Comparison of ENCODE assay signal across 29 cellular contexts in genomic region chr5:139148986-139149385, GRCh38. TPM values are rescaled to one million over a fixed set of nuclear protein-coding genes. Genes with fewer than 3 reads are reported as not detected.
DNase-seq lines count a peak whose midpoint lies in the region; ATAC-seq, FAIRE-seq and TF ChIP-seq lines count a peak whose summit lies in the region.
"Had no signal": no experiment of that assay in that cellular context is flagged by ENCODE, and none has a peak within 500 bp of the region (broad histone marks: within the 10 kb centered on the region; RNA-seq: fewer than 3 reads in every experiment).

No MANE protein-coding gene starts in this region.

- TF ChIP-seq EP300 in sigmoid colon (IDR thresholded peaks at IDR 0.05) (no peak), ovary (IDR thresholded peaks at IDR 0.05) (no peak)

- TF ChIP-seq POLR2A in sigmoid colon (IDR thresholded peaks at IDR 0.05) (no peak), ovary (IDR thresholded peaks at IDR 0.05) (no peak)

- peaks cover 53% of the 10 kb centered on the region for H3K4me1 ChIP-seq in left ventricle myocardium inferior
- H3K4me1 ChIP-seq in sigmoid colon, result peaks cover 0 to 45% (median 44%) of the 10 kb centered on the region in 4 donors
- peaks cover 32% of the 10 kb centered on the region for H3K4me1 ChIP-seq in ovary (ENCODE audit: insufficient read depth)

- H3K27me3 ChIP-seq in left ventricle myocardium inferior (ENCODE audit: low read depth), result no peaks in the 10 kb centered on the region
- H3K27me3 ChIP-seq in bronchial epithelial cell (ENCODE audit: control insufficient read depth, insufficient read depth, low read length), result no peaks in the 10 kb centered on the region
- no peaks in the 10 kb centered on the region for H3K27me3 ChIP-seq in sigmoid colon
- no peaks in the 10 kb centered on the region for H3K27me3 ChIP-seq in ovary
- H3K27me3 ChIP-seq: cardiac muscle cell, gastrocnemius medialis, neural progenitor cell had no signal

- intact Hi-C loops in left ventricle myocardium inferior (cut with micrococcal nuclease), result no loop called here
- intact Hi-C loops in left ventricle myocardium superior (cut with micrococcal nuclease), result no loop called here
- intact Hi-C loops in sigmoid colon (cut with DNase I), result no loop called here
- intact Hi-C loops in ovary (cut with DNase I), result no loop called here

- no peaks in the 10 kb centered on the region for H3K36me3 ChIP-seq in left ventricle myocardium inferior
- H3K36me3 ChIP-seq in bronchial epithelial cell (ENCODE audit: control insufficient read depth, insufficient read depth, low read length), result no peaks in the 10 kb centered on the region
- no peaks in the 10 kb centered on the region for H3K36me3 ChIP-seq in sigmoid colon
- H3K36me3 ChIP-seq in ovary, result no peaks in the 10 kb centered on the region
- H3K36me3 ChIP-seq: cardiac muscle cell, gastrocnemius medialis, neural progenitor cell had no signal

- no peak overlapping the region for H3K4me3 ChIP-seq in left ventricle myocardium inferior
- no peak overlapping the region for H3K4me3 ChIP-seq in bronchial epithelial cell (ENCODE audit: low read depth, low read length)
- no peak overlapping the region for H3K4me3 ChIP-seq in sigmoid colon
- H3K4me3 ChIP-seq in ovary, result no peak overlapping the region
- H3K4me3 ChIP-seq: cardiac muscle cell, gastrocnemius medialis, neural progenitor cell had no signal

- H3K9me3 ChIP-seq in left ventricle myocardium inferior (replicated peaks), result no peaks in the 10 kb centered on the region
- H3K9me3 ChIP-seq in sigmoid colon, result no peaks in the 10 kb centered on the region
- H3K9me3 ChIP-seq in ovary, result no peaks in the 10 kb centered on the region
- H3K9me3 ChIP-seq: gastrocnemius medialis had no signal

- no peak for FAIRE-seq in bronchial epithelial cell (lab: Jason Lieb, UNC)

- DNase-seq in left ventricle myocardium inferior, result no peak
- DNase-seq in left ventricle myocardium superior, result no peak
- DNase-seq in bronchial epithelial cell (ENCODE audit: low read depth), result peak; percentile 54
- no peak for DNase-seq in sigmoid colon
- no peak for DNase-seq in ovary
- no peak for DNase-seq in SIG-M5 (lab: John Stamatoyannopoulos, UW)
- DNase-seq: ACHN; activated CD4-positive, alpha-beta T cell treated with anti-CD3 and anti-CD28 coated beads for 1 hour; activated naive CD4-positive, alpha-beta T cell treated with Interleukin-2 at 50 U/mL for 16 hours; activated T-cell treated with anti-CD3 and anti-CD28 coated beads, Interleukin-2, amount 50 U/mL, for 48 hours; amygdala; cortex of kidney; EL; gastrocnemius medialis; hypothalamus; IMR-90; MM.1S; NCI-H1417 treated with DMSO at 0.1 percent for 48 hours; NCI-H2171; NCI-H524; NK-92 treated with Interleukin-12 subunit alpha and Interleukin-12 subunit beta, amount 100 ng/mL, for 24 hours; SHP77; stimulated activated CD4-positive, alpha-beta T cell treated with anti-CD3 and anti-CD28 coated beads, Interleukin-15, amount 100 ng/mL, for 24 hours; SW 1271 had no signal

- ATAC-seq in left ventricle myocardium superior (no peak), HG02588 (IDR thresholded peaks at IDR 0.05; ENCODE audit: unreplicated experiment) (no peak), GM21447 (IDR thresholded peaks at IDR 0.05; ENCODE audit: unreplicated experiment) (no peak)
- ATAC-seq: gastrocnemius medialis, HCT116 had no signal

- TF ChIP-seq CTCF in left ventricle myocardium inferior (IDR thresholded peaks at IDR 0.05; ENCODE audit: borderline replicate concordance) (no peak), bronchial epithelial cell (IDR thresholded peaks at IDR 0.05; ENCODE audit: insufficient read depth, low read length, severe bottlenecking) (no peak), sigmoid colon (IDR thresholded peaks at IDR 0.05) (no peak), ovary (IDR thresholded peaks at IDR 0.05) (no peak)

- H3K27ac ChIP-seq in left ventricle myocardium inferior (replicated peaks) (peak overlapping the region; percentile 68), sigmoid colon (peak overlapping the region in 3 of 4 donors; percentile 68 to 76 (median 72)), ovary (peak overlapping the region in 1 of 2 donors; percentile 3)
- H3K27ac ChIP-seq: cardiac muscle cell, neural progenitor cell had no signal

- WGBS in sigmoid colon, 2 donors, result 70 to 76% methylated on average over 5 of the region's 5 CpGs
- WGBS in ovary, 3 donors, result 81 to 94% (median 86%) methylated on average over 5 of the region's 5 CpGs

RNA-seq across cellular contexts. Expression of gene SIL1, which starts 49.2 kb away (rescaled TPM):
- total RNA-seq in left ventricle myocardium inferior (39.3 TPM), left ventricle myocardium superior (46.0 TPM), bronchial epithelial cell (85.3 and 117 TPM in 2 replicates), sigmoid colon (10 to 100 TPM; 23.2 to 39.2 (median 34.9) TPM), ovary (10 to 100 TPM; 15.7 to 45.2 (median 34.9) TPM)
- polyA plus RNA-seq in sigmoid colon (10 to 100 TPM in 2 of 3 donors, 1 to 10 TPM in 1; 7.8 to 60.8 (median 17.3) TPM), ovary (10 to 100 TPM; 29.5 to 93.0 TPM)
